Comparison of ENCODE assay signal across 11 cellular contexts in the genomic region with DNA sequence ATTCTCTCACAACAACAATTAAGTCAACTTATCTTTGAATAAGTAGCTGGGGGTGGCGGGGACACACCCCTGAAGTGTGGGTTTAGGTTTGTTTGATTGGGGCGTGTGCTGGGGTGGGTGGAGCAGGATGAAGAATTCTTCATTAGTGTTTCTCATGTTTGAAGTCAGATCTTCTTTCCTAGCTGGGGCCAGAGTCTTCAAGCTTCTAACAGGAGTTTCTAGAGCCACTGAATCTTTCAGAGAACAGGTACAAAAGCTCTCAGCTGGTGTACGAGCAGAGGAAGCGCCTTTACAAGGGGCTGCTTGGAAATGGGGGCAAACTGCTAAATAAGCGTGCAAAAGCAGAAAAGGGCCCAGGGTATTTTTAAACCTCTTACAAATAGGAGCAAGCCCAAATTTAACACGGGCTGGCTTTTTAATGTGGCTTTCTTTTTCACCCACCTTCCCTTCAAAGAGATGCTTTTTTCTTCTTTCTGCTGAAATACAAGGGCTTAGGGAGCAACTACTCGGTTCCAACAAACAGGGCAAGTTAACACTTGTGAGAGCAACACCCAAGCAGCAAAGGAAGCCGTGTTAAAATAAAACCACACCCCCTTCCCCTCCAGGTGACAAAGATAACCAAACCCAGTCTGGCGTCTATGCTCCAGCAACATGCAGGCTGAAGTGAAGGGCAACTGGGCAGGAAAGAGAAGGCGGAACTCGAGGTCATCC.
DNase-seq lines count a peak whose midpoint lies in the region; ATAC-seq and TF ChIP-seq lines count a peak whose summit lies in the region.
"Had no signal": no experiment of that assay in that cellular context is flagged by ENCODE, and none has a peak within 500 bp of the region (broad histone marks: within the 10 kb centered on the region; RNA-seq: fewer than 3 reads in every experiment).

No MANE protein-coding gene starts in this region.

- H3K9me3 Mint-ChIP-seq in T-cell: no peaks in the 10 kb centered on the region
- no peaks in the 10 kb centered on the region for H3K9me3 Mint-ChIP-seq in activated naive CD8-positive, alpha-beta T cell treated with anti-CD3 and anti-CD28 coated beads, Interleukin-2, amount 10 ng/mL, durations not matched to agents 7 days and 5 days

- peak; percentile 46 to 82 (median 64) for DNase-seq in T-cell
- peak; percentile 54 for DNase-seq in activated naive CD8-positive, alpha-beta T cell treated with anti-CD3 and anti-CD28 coated beads, Interleukin-2, amount 10 ng/mL, durations not matched to agents 7 days and 5 days
- DNase-seq in stimulated activated CD4-positive, alpha-beta T cell treated with anti-CD3 and anti-CD28 coated beads, TNF-alpha, amount 100 ng/mL, for 4 hours (ENCODE audit: low read depth in 3 of 3): peak in 2 of 3 experiments; percentile 26 to 38
- DNase-seq in NCI-H187 treated with DMSO at 0.1 percent for 48 hours (lab: John Stamatoyannopoulos, UW): no peak
- no peak for DNase-seq in omental fat pad (ENCODE audit: low spot score)
- no peak for DNase-seq in hepatic stellate cell (ENCODE audit: low spot score)
- DNase-seq: heart right ventricle, NCI-H524 treated with DMSO at 0.1 percent for 48 hours, testis had no signal

- ATAC-seq in GM19467 (IDR thresholded peaks at IDR 0.05; ENCODE audit: unreplicated experiment): peak; percentile 44
- ATAC-seq in T-cell (replicated peaks in 1 of 4): peak; percentile 67 to 74 (median 71)
- ATAC-seq in activated naive CD8-positive, alpha-beta T cell treated with anti-CD3 and anti-CD28 coated beads, Interleukin-2, amount 10 ng/mL, durations not matched to agents 7 days and 5 days (ENCODE audit: low read depth): peak; percentile 61
- no peak for ATAC-seq in HG03378 (IDR thresholded peaks at IDR 0.05; ENCODE audit: unreplicated experiment)
- no peak for ATAC-seq in omental fat pad (ENCODE audit: low FRiP score)

- POLR2A ChIA-PET in T-cell (lab: Charles Lee): interaction anchor here (0.6 to 1.8 kb wide), 8 partner anchors 20 to 100 kb away, joined by 3 to 11 read pairs (median 4); no protein-coding TSS in a partner anchor
- POLR2A ChIA-PET in activated naive CD8-positive, alpha-beta T cell treated with anti-CD3 and anti-CD28 coated beads, Interleukin-2, amount 10 ng/mL, durations not matched to agents 7 days and 5 days (lab: Charles Lee): interaction anchor here (0.6 to 8.6 kb wide), 18 partner anchors 9 to 197 kb away, joined by 3 to 256 read pairs (median 6); a partner anchor contains a TSS

- CTCF ChIA-PET in T-cell (lab: Charles Lee): interaction anchor here (0.7 to 5.0 kb wide), 15 partner anchors 8 to 120 kb away, joined by 3 to 90 read pairs (median 4); a partner anchor contains a TSS

- no peaks in the 10 kb centered on the region for H3K27me3 Mint-ChIP-seq in T-cell
- H3K27me3 Mint-ChIP-seq in activated naive CD8-positive, alpha-beta T cell treated with anti-CD3 and anti-CD28 coated beads, Interleukin-2, amount 10 ng/mL, durations not matched to agents 7 days and 5 days: no peaks in the 10 kb centered on the region

- H3K27ac Mint-ChIP-seq in T-cell: peak overlapping the region; percentile 98
- H3K27ac Mint-ChIP-seq in activated naive CD8-positive, alpha-beta T cell treated with anti-CD3 and anti-CD28 coated beads, Interleukin-2, amount 10 ng/mL, durations not matched to agents 7 days and 5 days: peak overlapping the region; percentile 97

- peak overlapping the region; percentile 69 to 85 (median 78) for H3K4me3 Mint-ChIP-seq in T-cell
- H3K4me3 Mint-ChIP-seq in activated naive CD8-positive, alpha-beta T cell treated with anti-CD3 and anti-CD28 coated beads, Interleukin-2, amount 10 ng/mL, durations not matched to agents 7 days and 5 days: peak overlapping the region; percentile 84

- H3K36me3 Mint-ChIP-seq in T-cell: no peaks in the 10 kb centered on the region
- peaks cover 21% of the 10 kb centered on the region for H3K36me3 Mint-ChIP-seq in activated naive CD8-positive, alpha-beta T cell treated with anti-CD3 and anti-CD28 coated beads, Interleukin-2, amount 10 ng/mL, durations not matched to agents 7 days and 5 days

- TF ChIP-seq CTCF in omental fat pad (IDR thresholded peaks at IDR 0.05): no peak

- H3K4me1 Mint-ChIP-seq in T-cell: peaks cover 85 to 93% (median 91%) of the 10 kb centered on the region in 3 donors
- H3K4me1 Mint-ChIP-seq in activated naive CD8-positive, alpha-beta T cell treated with anti-CD3 and anti-CD28 coated beads, Interleukin-2, amount 10 ng/mL, durations not matched to agents 7 days and 5 days: peaks cover 77% of the 10 kb centered on the region

Comparison
In these comparisons a context has a peak if more than half of its experiments do, and no peak if none do; other contexts are left out.
1. ATAC-seq: peak in GM19467 (single experiment), T-cell (4 of 4) and activated naive CD8-positive, alpha-beta T cell treated with anti-CD3 and anti-CD28 coated beads, Interleukin-2, amount 10 ng/mL, durations not matched to agents 7 days and 5 days (single experiment); none in HG03378 (single experiment) and omental fat pad (single experiment).
2. DNase-seq: peak in T-cell (34 of 34), activated naive CD8-positive, alpha-beta T cell treated with anti-CD3 and anti-CD28 coated beads, Interleukin-2, amount 10 ng/mL, durations not matched to agents 7 days and 5 days (single experiment) and stimulated activated CD4-positive, alpha-beta T cell treated with anti-CD3 and anti-CD28 coated beads, TNF-alpha, amount 100 ng/mL, for 4 hours (2 of 3); none in NCI-H187 treated with DMSO at 0.1 percent for 48 hours (single experiment), omental fat pad (single experiment) and hepatic stellate cell (single experiment).